21 cellular contexts compared by ENCODE assay signal in the genomic region with DNA sequence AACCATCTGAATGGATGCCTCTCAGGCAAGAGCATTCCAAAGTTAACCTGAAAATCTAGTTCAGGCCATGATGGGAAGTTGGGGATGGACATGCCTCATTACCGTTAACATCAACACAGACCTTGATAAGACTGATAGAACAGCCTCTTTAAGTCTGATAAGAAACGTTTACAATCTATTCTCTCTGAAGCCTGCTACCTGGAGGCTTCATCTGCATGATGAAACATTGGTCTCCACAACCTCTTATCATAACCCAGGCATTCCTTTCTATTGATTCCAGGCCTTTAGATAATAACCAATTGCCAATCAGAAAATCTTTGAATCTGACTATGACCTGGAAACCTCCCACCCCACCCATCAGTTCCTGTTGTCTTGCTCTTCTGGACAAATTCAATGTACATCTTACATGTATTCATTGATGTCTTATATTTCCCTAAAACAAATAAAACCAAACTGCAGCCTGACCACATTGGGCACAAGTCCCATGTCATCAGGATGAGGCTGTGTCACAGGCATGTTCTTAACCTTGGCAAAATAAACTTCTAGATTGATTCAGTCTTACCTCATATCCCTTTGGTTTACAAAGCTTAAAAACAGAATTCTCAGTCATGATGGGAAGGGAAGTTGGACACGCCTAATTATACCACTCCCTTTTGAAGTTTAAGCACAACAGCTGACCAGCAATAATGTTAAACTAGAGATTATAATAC.
"Had no signal": no experiment of that assay in that cellular context is flagged by ENCODE, and none has a peak within 500 bp of the region (broad histone marks: within the 10 kb centered on the region; RNA-seq: fewer than 3 reads in every experiment).

No MANE protein-coding gene starts in this region.

- H3K4me3 ChIP-seq: heart left ventricle, mucosa of descending colon, transverse colon had no signal

- ATAC-seq: activated CD8-positive, alpha-beta memory T cell treated with anti-CD3 and anti-CD28 coated beads, Interleukin-2, amount 10 ng/mL, durations not matched to agents 7 days and 5 days; activated naive CD8-positive, alpha-beta T cell treated with anti-CD3 and anti-CD28 coated beads, Interleukin-2, amount 50 U/mL, for 24 hours; activated T-cell treated with anti-CD3 and anti-CD28 coated beads, Interleukin-2, amount 50 U/mL, for 72 hours; heart left ventricle; mucosa of descending colon; natural killer cell; right cardiac atrium; stimulated activated naive B cell treated with anti-CD40 and anti-IgM and Interleukin-4, amounts not matched to agents 10 μg/mL and 1 μg/mL and 100 μg/mL, for 72 hours had no signal

- H3K36me3 Mint-ChIP-seq: activated CD8-positive, alpha-beta memory T cell treated with anti-CD3 and anti-CD28 coated beads, Interleukin-2, amount 10 ng/mL, durations not matched to agents 7 days and 5 days; natural killer cell; stimulated activated naive B cell treated with anti-CD40 and anti-IgM and Interleukin-4, amounts not matched to agents 10 μg/mL and 1 μg/mL and 100 μg/mL, for 72 hours had no signal

- H3K27ac ChIP-seq: heart left ventricle, transverse colon had no signal

- DNase-seq: activated CD4-positive, alpha-beta T cell treated with anti-CD3 and anti-CD28 coated beads for 1 hour; activated CD4-positive, alpha-beta T cell treated with anti-CD3 and anti-CD28 coated beads, Interleukin-2, amount 50 U/mL, for 48 hours; activated CD8-positive, alpha-beta memory T cell treated with anti-CD3 and anti-CD28 coated beads, Interleukin-2, amount 10 ng/mL, durations not matched to agents 7 days and 5 days; activated naive CD4-positive, alpha-beta T cell; activated naive CD8-positive, alpha-beta T cell treated with anti-CD3 and anti-CD28 coated beads, Interleukin-2, amount 50 U/mL, for 24 hours; activated T-cell treated with anti-CD3 and anti-CD28 coated beads, Interleukin-2, amount 50 U/mL, for 72 hours; cerebellar nuclear complex; dermis blood vessel endothelial cell; heart left ventricle; mucosa of descending colon; natural killer cell; nucleus accumbens; right cardiac atrium; stimulated activated CD4-positive, alpha-beta T cell treated with anti-CD3 and anti-CD28 coated beads, Interleukin-2, amount 100 ng/mL, for 24 hours; stimulated activated naive B cell treated with anti-CD40 and anti-IgM and Interleukin-4, amounts not matched to agents 10 μg/mL and 1 μg/mL and 100 μg/mL, for 72 hours; substantia nigra; transverse colon had no signal

- FAIRE-seq: frontal cortex, islet of Langerhans had no signal

- H3K9me3 ChIP-seq: heart left ventricle, mucosa of descending colon, transverse colon had no signal

- H3K27me3 Mint-ChIP-seq: activated CD8-positive, alpha-beta memory T cell treated with anti-CD3 and anti-CD28 coated beads, Interleukin-2, amount 10 ng/mL, durations not matched to agents 7 days and 5 days; activated naive CD8-positive, alpha-beta T cell treated with anti-CD3 and anti-CD28 coated beads, Interleukin-2, amount 50 U/mL, for 24 hours; progenitor cell of endocrine pancreas; stimulated activated naive B cell treated with anti-CD40 and anti-IgM and Interleukin-4, amounts not matched to agents 10 μg/mL and 1 μg/mL and 100 μg/mL, for 72 hours had no signal

- H3K36me3 ChIP-seq: heart left ventricle, transverse colon had no signal

- H3K27me3 ChIP-seq: heart left ventricle, transverse colon had no signal

- H3K4me1 Mint-ChIP-seq: activated CD8-positive, alpha-beta memory T cell treated with anti-CD3 and anti-CD28 coated beads, Interleukin-2, amount 10 ng/mL, durations not matched to agents 7 days and 5 days; activated naive CD8-positive, alpha-beta T cell treated with anti-CD3 and anti-CD28 coated beads, Interleukin-2, amount 50 U/mL, for 24 hours; natural killer cell; stimulated activated naive B cell treated with anti-CD40 and anti-IgM and Interleukin-4, amounts not matched to agents 10 μg/mL and 1 μg/mL and 100 μg/mL, for 72 hours had no signal

- H3K9me3 Mint-ChIP-seq: activated naive CD8-positive, alpha-beta T cell treated with anti-CD3 and anti-CD28 coated beads, Interleukin-2, amount 50 U/mL, for 24 hours; stimulated activated naive B cell treated with anti-CD40 and anti-IgM and Interleukin-4, amounts not matched to agents 10 μg/mL and 1 μg/mL and 100 μg/mL, for 72 hours had no signal

- H3K4me3 Mint-ChIP-seq: activated CD8-positive, alpha-beta memory T cell treated with anti-CD3 and anti-CD28 coated beads, Interleukin-2, amount 10 ng/mL, durations not matched to agents 7 days and 5 days; activated naive CD8-positive, alpha-beta T cell treated with anti-CD3 and anti-CD28 coated beads, Interleukin-2, amount 50 U/mL, for 24 hours; activated T-cell treated with anti-CD3 and anti-CD28 coated beads, Interleukin-2, amount 50 U/mL, for 72 hours; natural killer cell; stimulated activated naive B cell treated with anti-CD40 and anti-IgM and Interleukin-4, amounts not matched to agents 10 μg/mL and 1 μg/mL and 100 μg/mL, for 72 hours; T-helper 2 cell treated with Interferon-gamma antibody and Interleukin-4, amounts not matched to agents 5 μg/mL and 100 μg/mL, for 36 hours had no signal

- H3K4me1 ChIP-seq: heart left ventricle, transverse colon had no signal

- H3K27ac Mint-ChIP-seq: activated CD8-positive, alpha-beta memory T cell treated with anti-CD3 and anti-CD28 coated beads, Interleukin-2, amount 10 ng/mL, durations not matched to agents 7 days and 5 days; activated naive CD8-positive, alpha-beta T cell treated with anti-CD3 and anti-CD28 coated beads, Interleukin-2, amount 50 U/mL, for 24 hours; activated T-cell treated with anti-CD3 and anti-CD28 coated beads, Interleukin-2, amount 50 U/mL, for 72 hours; natural killer cell; progenitor cell of endocrine pancreas; stimulated activated naive B cell treated with anti-CD40 and anti-IgM and Interleukin-4, amounts not matched to agents 10 μg/mL and 1 μg/mL and 100 μg/mL, for 72 hours; T-helper 2 cell treated with Interferon-gamma antibody and Interleukin-4, amounts not matched to agents 5 μg/mL and 100 μg/mL, for 36 hours had no signal
